Comparison of ENCODE assay signal across 24 cellular contexts in genomic region chr6:83226517-83226916, GRCh38.
"Had no signal": no experiment of that assay in that cellular context is flagged by ENCODE, and none has a peak within 500 bp of the region (broad histone marks: within the 10 kb centered on the region; RNA-seq: fewer than 3 reads in every experiment).

No MANE protein-coding gene starts in this region.

- H3K4me1 ChIP-seq: body of pancreas, foreskin keratinocyte, prostate gland, right atrium auricular region, thyroid gland had no signal

- DNase-seq: activated CD4-positive, alpha-beta T cell treated with anti-CD3 and anti-CD28 coated beads for 1 hour; activated CD8-positive, alpha-beta memory T cell treated with anti-CD3 and anti-CD28 coated beads for 24 hours; activated CD8-positive, alpha-beta memory T cell treated with anti-CD3 and anti-CD28 coated beads, Interleukin-2, amount 50 U/mL, for 4 hours; activated naive CD4-positive, alpha-beta T cell; activated naive CD8-positive, alpha-beta T cell treated with anti-CD3 and anti-CD28 coated beads for 36 hours; activated T-cell treated with anti-CD3 and anti-CD28 coated beads, Interleukin-2, amount 50 U/mL, for 4 hours; amniotic stem cell; body of pancreas; dorsolateral prefrontal cortex; effector memory CD8-positive, alpha-beta T cell; foreskin keratinocyte; left cardiac atrium; ovary; stimulated activated CD4-positive, alpha-beta T cell treated with anti-CD3 and anti-CD28 coated beads, Interleukin-12 subunit alpha, Interleukin-12 subunit beta, amount 100 ng/mL, for 4 hours; stimulated activated CD4-positive, alpha-beta T cell treated with anti-CD3 and anti-CD28 coated beads, Interleukin-4, amount 100 ng/mL, for 4 hours; stimulated activated naive CD8-positive, alpha-beta T cell treated with anti-CD3 and anti-CD28 coated beads, Interleukin-15, Interleukin-2, amounts not matched to agents 100 U/mL and 50 U/mL, for 24 hours; substantia nigra; T-helper 9 cell; thyroid gland had no signal

- H3K27ac ChIP-seq: body of pancreas, dorsolateral prefrontal cortex, esophagus muscularis mucosa, foreskin keratinocyte, hepatocyte, ovary, prostate gland, right atrium auricular region, thyroid gland had no signal

- H3K36me3 ChIP-seq: ovary, prostate gland, right atrium auricular region had no signal

- H3K9me3 ChIP-seq: body of pancreas, esophagus muscularis mucosa, ovary, prostate gland, right atrium auricular region, thyroid gland had no signal

- H3K27me3 ChIP-seq: body of pancreas, dorsolateral prefrontal cortex, esophagus muscularis mucosa, foreskin keratinocyte, hepatocyte, ovary, right atrium auricular region, thyroid gland had no signal

- ATAC-seq: activated T-cell treated with anti-CD3 and anti-CD28 coated beads, Interleukin-2, amount 50 U/mL, for 4 hours; body of pancreas; effector memory CD8-positive, alpha-beta T cell; foreskin keratinocyte; left cardiac atrium; natural killer cell treated with Interleukin-12 subunit alpha and Interleukin-12 subunit beta and Interleukin-15 and Interleukin-18, amount 100 ng/mL, for 72 hours; stimulated activated naive CD8-positive, alpha-beta T cell treated with anti-CD3 and anti-CD28 coated beads, Interleukin-15, Interleukin-2, amounts not matched to agents 100 U/mL and 50 U/mL, for 24 hours had no signal

- H3K4me3 ChIP-seq: body of pancreas, dorsolateral prefrontal cortex, esophagus muscularis mucosa, hepatocyte, ovary, prostate gland, right atrium auricular region, thyroid gland had no signal
